Comparison of ENCODE assay signal across 9 cellular contexts in the genomic region with DNA sequence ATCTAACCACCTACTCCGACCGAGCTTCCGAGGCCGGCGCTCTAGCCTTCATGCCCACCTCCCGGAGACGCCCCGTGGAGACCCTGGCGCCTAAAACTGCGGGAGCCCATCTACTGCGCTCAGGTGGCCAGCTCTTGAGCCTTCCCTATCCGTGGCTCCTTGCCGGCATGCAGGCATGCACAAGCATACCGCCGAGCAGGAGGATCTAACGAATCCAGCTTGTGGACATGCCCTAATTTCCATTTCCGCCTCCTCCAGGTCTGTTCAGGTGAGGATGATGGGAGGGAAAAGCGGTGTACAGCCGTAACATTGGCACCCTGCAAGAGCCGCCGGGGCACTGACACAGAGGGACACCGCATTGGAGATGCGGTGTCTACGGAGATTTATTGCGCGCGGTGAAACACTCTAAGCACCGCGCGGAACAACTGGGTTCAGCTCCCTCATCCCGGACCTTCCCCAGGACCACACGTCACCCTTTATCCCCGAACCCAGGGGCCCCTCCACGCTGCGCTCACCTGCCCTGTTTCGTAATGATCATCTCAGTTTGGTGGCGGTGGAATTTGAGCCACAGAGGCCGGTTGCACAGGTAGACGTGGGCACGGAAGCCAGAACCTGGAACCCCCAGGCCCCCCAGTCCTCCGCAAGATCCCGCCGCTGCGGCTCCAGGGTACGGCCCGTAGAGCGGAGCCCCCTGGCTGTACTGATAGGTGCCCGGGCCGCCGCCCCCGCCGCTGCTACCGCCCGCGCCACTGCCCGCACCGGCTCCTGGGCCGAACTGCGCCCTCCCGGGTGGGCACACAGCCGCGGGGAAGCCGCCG. TPM values are rescaled to one million over a fixed set of nuclear protein-coding genes. Genes with fewer than 3 reads are reported as not detected.
DNase-seq lines count a peak whose midpoint lies in the region; ATAC-seq, FAIRE-seq and TF ChIP-seq lines count a peak whose summit lies in the region.
"Had no signal": no experiment of that assay in that cellular context is flagged by ENCODE, and none has a peak within 500 bp of the region (broad histone marks: within the 10 kb centered on the region; RNA-seq: fewer than 3 reads in every experiment).

No MANE protein-coding gene starts in this region.

- H3K4me3 ChIP-seq in CD8-positive, alpha-beta T cell (ENCODE audit: low read depth, low read length) = peak overlapping the region; percentile 73
- H3K4me3 ChIP-seq in HAP-1 = peak overlapping the region; percentile 59
- peak overlapping the region; percentile 43 for H3K4me3 ChIP-seq in WI38 (ENCODE audit: low read depth, low read length)
- H3K4me3 ChIP-seq in right cardiac atrium (ENCODE audit: low read length) = peak overlapping the region; percentile 48
- H3K4me3 ChIP-seq in small intestine (ENCODE audit: low read depth in 1 of 2, low read length in 2 of 2) = peak overlapping the region; percentile 10 to 53

- peak overlapping the region; percentile 50 for H3K27ac ChIP-seq in CD8-positive, alpha-beta T cell (ENCODE audit: low read depth, low read length)
- no peak overlapping the region for H3K27ac ChIP-seq in right cardiac atrium (ENCODE audit: low read length)
- H3K27ac ChIP-seq in small intestine (ENCODE audit: low read depth in 1 of 2, low read length in 1 of 2) = no peak overlapping the region

- H3K9me3 ChIP-seq in CD8-positive, alpha-beta T cell (ENCODE audit: low read length) = no peaks in the 10 kb centered on the region
- H3K9me3 ChIP-seq in HAP-1 (no peaks in the 10 kb centered on the region), right cardiac atrium (ENCODE audit: control insufficient read depth, low read length) (no peaks in the 10 kb centered on the region), small intestine (ENCODE audit: control insufficient read depth, low read depth) (no peaks in the 10 kb centered on the region)

- H3K4me1 ChIP-seq in CD8-positive, alpha-beta T cell (ENCODE audit: insufficient read depth, low read length) = peaks cover 26% of the 10 kb centered on the region
- H3K4me1 ChIP-seq in HAP-1 = no peaks in the 10 kb centered on the region
- H3K4me1 ChIP-seq in right cardiac atrium (ENCODE audit: control insufficient read depth, insufficient read depth, low read length) = peaks cover 3% of the 10 kb centered on the region
- H3K4me1 ChIP-seq in small intestine (ENCODE audit: control insufficient read depth in 2 of 2, insufficient read depth in 1 of 2, low read depth in 1 of 2, low read length in 1 of 2) = peaks cover 2 to 5% of the 10 kb centered on the region in 2 donors

- 2% methylated on average over 64 of the region's 64 CpGs for WGBS in right cardiac atrium
- WGBS in small intestine, 3 donors = 2 to 5% (median 2%) methylated on average over 61 to 64 of the region's 64 CpGs

- CTCF ChIA-PET in CD8-positive, alpha-beta T cell (lab: Charles Lee) = interaction anchor here (0.6 to 7.4 kb wide), 55 partner anchors 9 to 630 kb away, joined by 3 to 79 read pairs (median 4); partner anchors contain the start of genes AZI2 and ZCWPW2

- H3K27me3 ChIP-seq in CD8-positive, alpha-beta T cell (ENCODE audit: insufficient read depth, low read length) = peaks cover 28% of the 10 kb centered on the region
- peaks cover 12% of the 10 kb centered on the region for H3K27me3 ChIP-seq in HAP-1 (ENCODE audit: low read depth)
- peaks cover 2% of the 10 kb centered on the region for H3K27me3 ChIP-seq in right cardiac atrium (ENCODE audit: control insufficient read depth, insufficient read depth)
- H3K27me3 ChIP-seq in small intestine (ENCODE audit: control insufficient read depth in 2 of 2, insufficient read depth in 2 of 2, low read length in 2 of 2) = peaks cover 7 to 49% of the 10 kb centered on the region in 2 donors

- TF ChIP-seq CTCF in CD8-positive, alpha-beta T cell (IDR thresholded peaks at IDR 0.05) = peak; percentile 29
- TF ChIP-seq CTCF in WI38 (IDR thresholded peaks at IDR 0.05; ENCODE audit: low read depth, low read length) = no peak; the same call in 1 of the 2 replicates

- no peaks in the 10 kb centered on the region for H3K9me3 Mint-ChIP-seq in CD8-positive, alpha-beta T cell

- FAIRE-seq in small intestine (lab: Jason Lieb, UNC) = no peak
- FAIRE-seq: islet of Langerhans had no signal

- H3K4me1 Mint-ChIP-seq in CD8-positive, alpha-beta T cell (ENCODE audit: low read depth) = peaks cover 51% of the 10 kb centered on the region

- peak in 2 of 7 experiments; percentile 20 to 65 for DNase-seq in CD8-positive, alpha-beta T cell
- DNase-seq in HAP-1 (ENCODE audit: low spot score in 2 of 2) (no peak), right cardiac atrium (peak in 1 of 3 donors; percentile 60), small intestine (peak; percentile 24), AG20443 (ENCODE audit: low spot score) (no peak)

- H3K4me3 Mint-ChIP-seq in CD8-positive, alpha-beta T cell = peak overlapping the region; percentile 93

- in situ Hi-C loops in HAP-1 (cut with MboI; ENCODE audit: low sequenced_read_pairs) = loop anchor here (10.0 kb wide), 1 partner anchor 604 kb away; no protein-coding TSS in a partner anchor

- H3K27ac Mint-ChIP-seq in CD8-positive, alpha-beta T cell = peak overlapping the region; percentile 77

- intact Hi-C loops in CD8-positive, alpha-beta T cell (cut with DNase I, micrococcal nuclease) = loop anchor here (1.0 to 10.0 kb wide), 6 partner anchors 164 to 520 kb away; partner anchors contain the start of gene CMC1 (in 1 of the 2)
- intact Hi-C loops in right cardiac atrium (cut with DNase I) = no loop called here

- ATAC-seq in CD8-positive, alpha-beta T cell = peak; percentile 7
- ATAC-seq in right cardiac atrium = peak in 1 of 2 donors; percentile 10
- no peak for ATAC-seq in GM19397 (IDR thresholded peaks at IDR 0.05; ENCODE audit: unreplicated experiment)
- ATAC-seq in GM18519 (IDR thresholded peaks at IDR 0.05; ENCODE audit: low FRiP score, unreplicated experiment) = no peak

- peaks cover 22% of the 10 kb centered on the region for H3K36me3 Mint-ChIP-seq in CD8-positive, alpha-beta T cell

- H3K36me3 ChIP-seq in CD8-positive, alpha-beta T cell (ENCODE audit: insufficient read depth, low read length) = peaks cover 3% of the 10 kb centered on the region
- H3K36me3 ChIP-seq in HAP-1 (replicated peaks) (no peaks in the 10 kb centered on the region), small intestine (ENCODE audit: control insufficient read depth in 2 of 2, insufficient read depth in 2 of 2, low read length in 2 of 2) (no peaks in the 10 kb centered on the region)

- H3K27me3 Mint-ChIP-seq in CD8-positive, alpha-beta T cell (ENCODE audit: low read depth) = peaks cover 28% of the 10 kb centered on the region

- POLR2A ChIA-PET in CD8-positive, alpha-beta T cell (lab: Charles Lee) = interaction anchor here (0.6 to 3.7 kb wide), 17 partner anchors 9 to 632 kb away, joined by 3 to 30 read pairs (median 6); partner anchors contain the start of genes AZI2 and ZCWPW2

RNA-seq across cellular contexts. Expression of gene EOMES, which starts 1.0 kb away (rescaled TPM):
- 1 to 10 TPM; 8.6 to 8.9 TPM for total RNA-seq in CD8-positive, alpha-beta T cell
- total RNA-seq in right cardiac atrium = under 1 TPM in 3 of 4 donors, not detected in 1; 0.17 to 0.29 (median 0.17) TPM
- polyA plus RNA-seq in right cardiac atrium (0.09 TPM), small intestine (under 1 TPM in 1 of 3 donors, not detected in 2; 0.13 TPM)

Comparison
In these comparisons a context has a peak if more than half of its experiments do, and no peak if none do; other contexts are left out.
1. RNA of gene EOMES, which starts 1.0 kb away (total RNA-seq): 8.6 to 8.9 TPM in CD8-positive, alpha-beta T cell; 0.17 to 0.29 TPM in right cardiac atrium; every median in the first group is over 4 times any median in the second.
2. intact Hi-C loops: an anchor here in CD8-positive, alpha-beta T cell (1.0 to 10.0 kb wide); none called in right cardiac atrium.
3. Peak in every context shown above with its lines, with median percentiles within 50 percentile points of each other: H3K4me3 ChIP-seq.